ENCODE assay signal across 8 cellular contexts in genomic region chr1:172533511-172534116, GRCh38. TPM values are rescaled to one million over a fixed set of nuclear protein-coding genes. Genes with fewer than 3 reads are reported as not detected.
DNase-seq lines count a peak whose midpoint lies in the region; ATAC-seq lines count a peak whose summit lies in the region.

No MANE protein-coding gene starts in this region.

- intact Hi-C loops in activated CD4-positive, alpha-beta T cell treated with anti-CD3 and anti-CD28 coated beads for 36 hours (cut with DNase I, micrococcal nuclease): loop anchor here (1.0 to 10.0 kb wide), 14 partner anchors 54 to 1625 kb away; partner anchors contain the start of genes PRRC2C (in 1 of the 2), RABGAP1L (in 1 of the 2), RC3H1 (in 1 of the 2) and VAMP4 (in 1 of the 2)

- peak overlapping the region; percentile 96 for H3K4me3 ChIP-seq in CD8-positive, alpha-beta memory T cell (ENCODE audit: low read length)
- peak overlapping the region; percentile 90 for H3K4me3 ChIP-seq in Karpas-422 (ENCODE audit: low read length)
- H3K4me3 ChIP-seq in mononuclear cell (ENCODE audit: low read length): peak overlapping the region; percentile 88

- H4K20me1 ChIP-seq in Karpas-422 (ENCODE audit: insufficient read depth, low read depth, low read length): peaks cover 7% of the 10 kb centered on the region; the same call in 1 of the 2 replicates

- H3K27ac Mint-ChIP-seq in CD8-positive, alpha-beta memory T cell: peak overlapping the region; percentile 92 to 100 (median 98)
- H3K27ac Mint-ChIP-seq in activated CD4-positive, alpha-beta T cell treated with anti-CD3 and anti-CD28 coated beads for 36 hours: peak overlapping the region; percentile 100

- peak; percentile 23 for ATAC-seq in GM21526 (IDR thresholded peaks at IDR 0.05; ENCODE audit: low FRiP score, unreplicated experiment)
- ATAC-seq in activated CD4-positive, alpha-beta T cell treated with anti-CD3 and anti-CD28 coated beads for 36 hours: peak; percentile 3

- no peaks in the 10 kb centered on the region for H3K9me3 ChIP-seq in CD8-positive, alpha-beta memory T cell (ENCODE audit: low read length)
- no peaks in the 10 kb centered on the region for H3K9me3 ChIP-seq in Karpas-422 (ENCODE audit: low read length)
- no peaks in the 10 kb centered on the region for H3K9me3 ChIP-seq in mononuclear cell (ENCODE audit: low read depth, low read length)

- no peaks in the 10 kb centered on the region for H3K27me3 ChIP-seq in CD8-positive, alpha-beta memory T cell (ENCODE audit: insufficient read depth, low read length, poor library complexity, severe bottlenecking)
- H3K27me3 ChIP-seq in Karpas-422 (ENCODE audit: low read length) (no peaks in the 10 kb centered on the region), mononuclear cell (ENCODE audit: insufficient read depth, low read length) (peaks cover 3% of the 10 kb centered on the region)

- H2AFZ ChIP-seq in Karpas-422 (ENCODE audit: low read length): peak overlapping the region; percentile 19; the same call in 1 of the 2 replicates

- H3K9me2 ChIP-seq in Karpas-422 (replicated peaks; ENCODE audit: insufficient read depth, low read length): no peaks in the 10 kb centered on the region

- peaks cover 0 to 20% (median 0%) of the 10 kb centered on the region in 3 donors for H3K36me3 Mint-ChIP-seq in CD8-positive, alpha-beta memory T cell
- H3K36me3 Mint-ChIP-seq in activated CD4-positive, alpha-beta T cell treated with anti-CD3 and anti-CD28 coated beads for 36 hours (ENCODE audit: low read depth): no peaks in the 10 kb centered on the region

- H3K27me3 Mint-ChIP-seq in CD8-positive, alpha-beta memory T cell: peaks cover 5 to 10% of the 10 kb centered on the region in 2 donors
- H3K27me3 Mint-ChIP-seq in activated CD4-positive, alpha-beta T cell treated with anti-CD3 and anti-CD28 coated beads for 36 hours: peaks cover 2% of the 10 kb centered on the region

- H3K27ac ChIP-seq in CD8-positive, alpha-beta memory T cell (ENCODE audit: low read depth, low read length): peak overlapping the region; percentile 94
- H3K27ac ChIP-seq in Karpas-422 (ENCODE audit: low read length): peak overlapping the region; percentile 78

- H3K9ac ChIP-seq in Karpas-422 (ENCODE audit: low read length): peak overlapping the region; percentile 87

- POLR2A ChIA-PET in CD8-positive, alpha-beta memory T cell (lab: Charles Lee): no interaction called here
- POLR2A ChIA-PET in activated CD4-positive, alpha-beta T cell treated with anti-CD3 and anti-CD28 coated beads for 36 hours (lab: Charles Lee): interaction anchor here (0.6 to 1.5 kb wide), 3 partner anchors 9 to 791 kb away, joined by 3 to 5 read pairs (median 4); partner anchors contain the start of gene VAMP4

- no peaks in the 10 kb centered on the region for H3K36me3 ChIP-seq in CD8-positive, alpha-beta memory T cell (ENCODE audit: insufficient read depth, low read length)
- no peaks in the 10 kb centered on the region for H3K36me3 ChIP-seq in Karpas-422 (ENCODE audit: insufficient read depth, low read length)

- peak overlapping the region; percentile 91 to 100 (median 97) for H3K4me3 Mint-ChIP-seq in CD8-positive, alpha-beta memory T cell
- peak overlapping the region; percentile 87 for H3K4me3 Mint-ChIP-seq in activated CD4-positive, alpha-beta T cell treated with anti-CD3 and anti-CD28 coated beads for 36 hours

- peaks cover 56% of the 10 kb centered on the region for H3K79me2 ChIP-seq in Karpas-422 (ENCODE audit: low read length)

- CTCF ChIA-PET in CD8-positive, alpha-beta memory T cell (lab: Charles Lee): interaction anchor here (1.0 to 1.5 kb wide), 2 partner anchors 186 to 191 kb away, joined by 3 to 7 read pairs; no protein-coding TSS in a partner anchor
- CTCF ChIA-PET in activated CD4-positive, alpha-beta T cell treated with anti-CD3 and anti-CD28 coated beads for 36 hours (lab: Charles Lee): interaction anchor here (1.2 to 2.4 kb wide), 2 partner anchors 11 to 392 kb away, joined by 3 to 10 read pairs; no protein-coding TSS in a partner anchor

- peaks cover 56 to 61% (median 60%) of the 10 kb centered on the region in 3 donors for H3K4me1 Mint-ChIP-seq in CD8-positive, alpha-beta memory T cell
- H3K4me1 Mint-ChIP-seq in activated CD4-positive, alpha-beta T cell treated with anti-CD3 and anti-CD28 coated beads for 36 hours: peaks cover 46% of the 10 kb centered on the region

- no peaks in the 10 kb centered on the region for H3K9me3 Mint-ChIP-seq in CD8-positive, alpha-beta memory T cell
- H3K9me3 Mint-ChIP-seq in activated CD4-positive, alpha-beta T cell treated with anti-CD3 and anti-CD28 coated beads for 36 hours (ENCODE audit: low read depth): no peaks in the 10 kb centered on the region

- DNase-seq in CD8-positive, alpha-beta memory T cell: peak; percentile 7 to 73 (median 52)
- DNase-seq in Karpas-422: peak; percentile 78
- DNase-seq in activated CD4-positive, alpha-beta T cell treated with anti-CD3 and anti-CD28 coated beads for 36 hours: peak; percentile 64
- peak; percentile 20 for DNase-seq in effector CD4-positive, alpha-beta T cell
- DNase-seq in stimulated activated naive CD4-positive, alpha-beta T cell treated with Interleukin-2 at 50 U/mL for 16 hours (lab: John Stamatoyannopoulos, UW): peak; percentile 34
- DNase-seq in SW 1271 (lab: John Stamatoyannopoulos, UW): no peak

- H3K4me1 ChIP-seq in CD8-positive, alpha-beta memory T cell (ENCODE audit: insufficient read depth, low read length): peaks cover 48% of the 10 kb centered on the region
- peaks cover 48% of the 10 kb centered on the region for H3K4me1 ChIP-seq in Karpas-422 (ENCODE audit: low read length)
- H3K4me1 ChIP-seq in mononuclear cell (ENCODE audit: insufficient read depth, low read length): peaks cover 33% of the 10 kb centered on the region

- H3K4me2 ChIP-seq in Karpas-422 (ENCODE audit: low read depth, low read length, poor library complexity, severe bottlenecking): peak overlapping the region; percentile 84

RNA-seq across cellular contexts. Expression of gene SUCO, which starts 0.7 kb away (rescaled TPM):
- 10 to 100 TPM; 25.1 to 25.2 TPM for total RNA-seq in CD8-positive, alpha-beta memory T cell
- polyA plus RNA-seq in CD8-positive, alpha-beta memory T cell: 15.3 TPM
- 22.9 and 52.3 TPM in 2 replicates for total RNA-seq in Karpas-422 (2014; rRNA removed; shearing (Covaris generic); ENCODE audit: low replicate concordance)
- total RNA-seq in activated CD4-positive, alpha-beta T cell treated with anti-CD3 and anti-CD28 coated beads for 36 hours: 10 to 100 TPM; 22.1 to 23.8 TPM
- total RNA-seq in mononuclear cell: 144 TPM

Comparison
In these comparisons a context has a peak if more than half of its experiments do, and no peak if none do; other contexts are left out.
1. DNase-seq: peak in CD8-positive, alpha-beta memory T cell (5 of 5), Karpas-422 (single experiment), activated CD4-positive, alpha-beta T cell treated with anti-CD3 and anti-CD28 coated beads for 36 hours (single experiment), effector CD4-positive, alpha-beta T cell (single experiment) and stimulated activated naive CD4-positive, alpha-beta T cell treated with Interleukin-2 at 50 U/mL for 16 hours (single experiment); none in SW 1271 (0 of 2).
2. Peak in every context shown above with its lines, with median percentiles within 50 percentile points of each other: H3K4me3 ChIP-seq.